11 cellular contexts compared by ENCODE assay signal in the genomic region with DNA sequence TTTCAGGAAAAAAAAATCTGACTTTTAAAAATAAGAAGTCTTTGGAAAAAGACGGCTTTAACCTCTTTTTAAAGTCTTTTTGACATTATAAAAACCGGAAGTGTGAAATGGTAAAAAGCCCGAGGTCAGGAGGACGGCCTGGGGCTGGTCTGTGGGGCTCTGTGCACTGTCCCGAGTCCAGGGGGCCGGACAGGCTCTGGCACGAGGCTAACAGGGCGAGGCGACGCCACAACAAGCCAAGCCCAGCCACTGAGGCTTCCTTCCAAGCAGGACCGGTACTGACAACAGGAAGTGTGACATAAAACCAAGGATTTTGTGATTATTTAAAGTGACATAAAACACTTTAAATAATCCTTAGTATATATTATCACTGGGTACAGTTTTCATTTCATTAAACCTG. TPM values are rescaled to one million over a fixed set of nuclear protein-coding genes. Genes with fewer than 3 reads are reported as not detected.
A peak's percentile ranks its signal among the peaks of the same experiment; 100 is the strongest.
DNase-seq lines count a peak whose midpoint lies in the region; ATAC-seq and TF ChIP-seq lines count a peak whose summit lies in the region.
"Had no signal": no experiment of that assay in that cellular context is flagged by ENCODE, and none has a peak within 500 bp of the region (broad histone marks: within the 10 kb centered on the region; RNA-seq: fewer than 3 reads in every experiment).

No MANE protein-coding gene starts in this region.

- no peak overlapping the region for H3K23ac ChIP-seq in trophoblast cell (ENCODE audit: low read length)

- H3K14ac ChIP-seq in trophoblast cell (ENCODE audit: low read length): no peak overlapping the region

- H3K36me3 ChIP-seq in adrenal gland (replicated peaks in 1 of 2) (peaks cover 0 to 57% of the 10 kb centered on the region in 2 donors), right atrium auricular region (peaks cover 47% of the 10 kb centered on the region), trophoblast cell (ENCODE audit: control insufficient read depth in 1 of 2, insufficient read depth in 2 of 2, low read length in 2 of 2) (peaks cover 76 to 82% of the 10 kb centered on the region in 2 experiments), Karpas-422 (ENCODE audit: insufficient read depth, low read length) (peaks cover 20% of the 10 kb centered on the region; the same call in 1 of the 2 replicates)

- H3K9me3 ChIP-seq in adrenal gland (replicated peaks in 1 of 3) (no peaks in the 10 kb centered on the region), right atrium auricular region (no peaks in the 10 kb centered on the region), trophoblast cell (ENCODE audit: insufficient read depth, low read depth, low read length) (peaks cover 3% of the 10 kb centered on the region), Karpas-422 (ENCODE audit: low read length) (no peaks in the 10 kb centered on the region)
- H3K9me3 ChIP-seq: SK-N-SH had no signal

- no peak overlapping the region for H2AK5ac ChIP-seq in trophoblast cell (ENCODE audit: low read length)

- H3K27me3 ChIP-seq in HL-60 (ENCODE audit: insufficient read depth, poor library complexity, severe bottlenecking) (no peaks in the 10 kb centered on the region), adrenal gland (no peaks in the 10 kb centered on the region), right atrium auricular region (no peaks in the 10 kb centered on the region), trophoblast cell (ENCODE audit: insufficient read depth, low read length) (no peaks in the 10 kb centered on the region), Karpas-422 (ENCODE audit: low read length) (no peaks in the 10 kb centered on the region)

- no peak overlapping the region for H2AFZ ChIP-seq in trophoblast cell (ENCODE audit: insufficient read depth, low read length, poor library complexity)
- no peak overlapping the region for H2AFZ ChIP-seq in Karpas-422 (ENCODE audit: low read length)

- H3K4me3 ChIP-seq in HL-60 (replicated peaks; ENCODE audit: insufficient read depth, low read length) (no peak overlapping the region), adrenal gland (no peak overlapping the region), right atrium auricular region (no peak overlapping the region), trophoblast cell (ENCODE audit: low read depth, low read length) (no peak overlapping the region), Karpas-422 (ENCODE audit: low read length) (no peak overlapping the region)

- no peak for TF ChIP-seq POLR2A in adrenal gland (IDR thresholded peaks at IDR 0.05)

- DNase-seq in HL-60 (ENCODE audit: low read depth in 1 of 2, low spot score in 1 of 2): peak; percentile 27 to 49
- peak; percentile 54 to 88 (median 78) for DNase-seq in adrenal gland
- peak; percentile 84 for DNase-seq in right atrium auricular region (ENCODE audit: low spot score)
- DNase-seq in stimulated activated effector memory CD8-positive, alpha-beta T cell treated with anti-CD3 and anti-CD28 coated beads, Interleukin-12 subunit alpha, Interleukin-12 subunit beta, amount 100 ng/mL, for 72 hours (ENCODE audit: low spot score in 2 of 2): no peak
- DNase-seq in stimulated activated naive CD4-positive, alpha-beta T cell treated with Interleukin-2 at 50 U/mL for 16 hours (lab: John Stamatoyannopoulos, UW): no peak
- DNase-seq in trophoblast cell: no peak
- no peak for DNase-seq in Karpas-422
- DNase-seq in KBM-7: no peak
- DNase-seq: NCI-H1694 treated with DMSO at 0.1 percent for 48 hours; stimulated activated CD8-positive, alpha-beta memory T cell treated with anti-CD3 and anti-CD28 coated beads, Interleukin-4, amount 100 ng/mL, for 48 hours had no signal

- H4K20me1 ChIP-seq in Karpas-422 (ENCODE audit: insufficient read depth, low read depth, low read length): peaks cover 47% of the 10 kb centered on the region; the same call in 1 of the 2 replicates

- 2 to 15% (median 4%) methylated on average over 11 of the region's 11 CpGs for WGBS in adrenal gland, 4 donors
- no CpG with 5 or more reads among the region's 11 CpGs for WGBS in trophoblast cell (ENCODE audit: extremely low coverage, insufficient coverage, insufficient read length)

- in situ Hi-C loops in KBM-7 (cut with MboI; ENCODE audit: low pct_unique_long_range_greater_than_20kb, low sequenced_read_pairs): loop anchor here (25.0 kb wide), 1 partner anchor 99 kb away; no protein-coding TSS in a partner anchor

- H3K4me2 ChIP-seq in trophoblast cell (ENCODE audit: low read length) (no peak overlapping the region), Karpas-422 (ENCODE audit: low read depth, low read length, poor library complexity, severe bottlenecking) (no peak overlapping the region)
- H3K4me2 ChIP-seq: SK-N-SH had no signal

- no peak overlapping the region for H4K91ac ChIP-seq in trophoblast cell (ENCODE audit: low read depth, low read length)

- H3K79me1 ChIP-seq in trophoblast cell (ENCODE audit: low read length): no peaks in the 10 kb centered on the region

- H3K79me2 ChIP-seq in trophoblast cell (ENCODE audit: control insufficient read depth, insufficient read depth, low read length, poor library complexity) (peaks cover 4% of the 10 kb centered on the region), Karpas-422 (ENCODE audit: low read length) (peaks cover 80% of the 10 kb centered on the region)

- intact Hi-C loops in adrenal gland (cut with DNase I): loop anchor here (10.0 kb wide), 1 partner anchor 126 kb away; the partner anchor contains the start of genes ALG12 (in 2 of the 2) and CRELD2 (in 2 of the 2)

- no peak overlapping the region for H3K9ac ChIP-seq in trophoblast cell (ENCODE audit: low read length)
- H3K9ac ChIP-seq in Karpas-422 (ENCODE audit: low read length): no peak overlapping the region
- H3K9ac ChIP-seq: SK-N-SH had no signal

- no peaks in the 10 kb centered on the region for H3K9me2 ChIP-seq in Karpas-422 (replicated peaks; ENCODE audit: insufficient read depth, low read length)
- H3K9me2 ChIP-seq: SK-N-SH had no signal

- peaks cover 73% of the 10 kb centered on the region for H3K4me1 Mint-ChIP-seq in stimulated activated effector memory CD8-positive, alpha-beta T cell treated with anti-CD3 and anti-CD28 coated beads, Interleukin-12 subunit alpha, Interleukin-12 subunit beta, amount 100 ng/mL, for 72 hours

- no peak overlapping the region for H4K12ac ChIP-seq in trophoblast cell (ENCODE audit: low read depth, low read length)

- H2BK120ac ChIP-seq in trophoblast cell (ENCODE audit: insufficient read depth, low read length, poor library complexity): no peak overlapping the region

- no peak overlapping the region for H3K18ac ChIP-seq in trophoblast cell (ENCODE audit: low read length)

- H3K27ac ChIP-seq in HL-60 (replicated peaks) (peak overlapping the region; percentile 82), adrenal gland (peak overlapping the region in 4 of 5 donors; percentile 68 to 86 (median 78)), right atrium auricular region (peak overlapping the region; percentile 71 to 74), trophoblast cell (ENCODE audit: low read depth, low read length) (no peak overlapping the region), Karpas-422 (ENCODE audit: low read length) (no peak overlapping the region)

- no peak overlapping the region for H3K4ac ChIP-seq in trophoblast cell (ENCODE audit: low read depth, low read length)

- H3K4me3 Mint-ChIP-seq in stimulated activated effector memory CD8-positive, alpha-beta T cell treated with anti-CD3 and anti-CD28 coated beads, Interleukin-12 subunit alpha, Interleukin-12 subunit beta, amount 100 ng/mL, for 72 hours: peak overlapping the region; percentile 63

- H3K9me3 Mint-ChIP-seq in stimulated activated effector memory CD8-positive, alpha-beta T cell treated with anti-CD3 and anti-CD28 coated beads, Interleukin-12 subunit alpha, Interleukin-12 subunit beta, amount 100 ng/mL, for 72 hours: no peaks in the 10 kb centered on the region

- H2BK12ac ChIP-seq in trophoblast cell (ENCODE audit: low read length): no peak overlapping the region

- H3K4me1 ChIP-seq in adrenal gland (replicated peaks in 1 of 2) (peaks cover 24 to 55% of the 10 kb centered on the region in 2 donors), right atrium auricular region (peaks cover 0 to 73% of the 10 kb centered on the region in 2 donors), trophoblast cell (ENCODE audit: control insufficient read depth in 1 of 2, insufficient read depth in 2 of 2, low read length in 2 of 2) (peaks cover 9% of the 10 kb centered on the region in 2 experiments), Karpas-422 (ENCODE audit: low read length) (no peaks in the 10 kb centered on the region)

- peak overlapping the region; percentile 90 for H3K27ac Mint-ChIP-seq in stimulated activated effector memory CD8-positive, alpha-beta T cell treated with anti-CD3 and anti-CD28 coated beads, Interleukin-12 subunit alpha, Interleukin-12 subunit beta, amount 100 ng/mL, for 72 hours

- H2BK5ac ChIP-seq in trophoblast cell (ENCODE audit: low read depth, low read length, poor library complexity): no peak overlapping the region

- no peak for ATAC-seq in stimulated activated effector memory CD8-positive, alpha-beta T cell treated with anti-CD3 and anti-CD28 coated beads, Interleukin-12 subunit alpha, Interleukin-12 subunit beta, amount 100 ng/mL, for 72 hours

- TF ChIP-seq CTCF in HL-60 (IDR thresholded peaks at IDR 0.05; ENCODE audit: insufficient read depth, low read length): no peak
- no peak for TF ChIP-seq CTCF in adrenal gland (IDR thresholded peaks at IDR 0.05)
- TF ChIP-seq CTCF in right atrium auricular region (IDR thresholded peaks at IDR 0.05): no peak

- peaks cover 90% of the 10 kb centered on the region for H3K36me3 Mint-ChIP-seq in stimulated activated effector memory CD8-positive, alpha-beta T cell treated with anti-CD3 and anti-CD28 coated beads, Interleukin-12 subunit alpha, Interleukin-12 subunit beta, amount 100 ng/mL, for 72 hours

- no peak overlapping the region for H4K8ac ChIP-seq in trophoblast cell (ENCODE audit: low read depth, low read length)

RNA-seq across cellular contexts. Expression of gene BRD1, which starts 39.2 kb away (rescaled TPM):
- 10 to 100 TPM; 17.8 to 62.4 (median 28.6) TPM for total RNA-seq in adrenal gland
- polyA plus RNA-seq in adrenal gland: 10 to 100 TPM in 2 of 3 donors, 1 to 10 TPM in 1; 9.4 to 29.8 (median 26.9) TPM
- total RNA-seq in right atrium auricular region: 10 to 100 TPM; 17.7 to 20.8 TPM
- 18.7 and 19.7 TPM in 2 replicates for polyA plus RNA-seq in trophoblast cell (2013)
- 16.0 and 27.3 TPM in 2 replicates for total RNA-seq in Karpas-422 (2014; rRNA removed; shearing (Covaris generic); ENCODE audit: low replicate concordance)

Comparison
In these comparisons a context has a peak if more than half of its experiments do, and no peak if none do; other contexts are left out.
1. DNase-seq: peak in HL-60 (2 of 2), adrenal gland (7 of 7) and right atrium auricular region (single experiment); none in stimulated activated effector memory CD8-positive, alpha-beta T cell treated with anti-CD3 and anti-CD28 coated beads, Interleukin-12 subunit alpha, Interleukin-12 subunit beta, amount 100 ng/mL, for 72 hours (0 of 2), stimulated activated naive CD4-positive, alpha-beta T cell treated with Interleukin-2 at 50 U/mL for 16 hours (single experiment), trophoblast cell (0 of 2), Karpas-422 (single experiment) and KBM-7 (single experiment).
2. H3K27ac ChIP-seq: peak in HL-60 (single experiment), adrenal gland (4 of 5) and right atrium auricular region (2 of 2); none in trophoblast cell (single experiment) and Karpas-422 (single experiment).